ENCODE assay signal across 9 cellular contexts in the genomic region with DNA sequence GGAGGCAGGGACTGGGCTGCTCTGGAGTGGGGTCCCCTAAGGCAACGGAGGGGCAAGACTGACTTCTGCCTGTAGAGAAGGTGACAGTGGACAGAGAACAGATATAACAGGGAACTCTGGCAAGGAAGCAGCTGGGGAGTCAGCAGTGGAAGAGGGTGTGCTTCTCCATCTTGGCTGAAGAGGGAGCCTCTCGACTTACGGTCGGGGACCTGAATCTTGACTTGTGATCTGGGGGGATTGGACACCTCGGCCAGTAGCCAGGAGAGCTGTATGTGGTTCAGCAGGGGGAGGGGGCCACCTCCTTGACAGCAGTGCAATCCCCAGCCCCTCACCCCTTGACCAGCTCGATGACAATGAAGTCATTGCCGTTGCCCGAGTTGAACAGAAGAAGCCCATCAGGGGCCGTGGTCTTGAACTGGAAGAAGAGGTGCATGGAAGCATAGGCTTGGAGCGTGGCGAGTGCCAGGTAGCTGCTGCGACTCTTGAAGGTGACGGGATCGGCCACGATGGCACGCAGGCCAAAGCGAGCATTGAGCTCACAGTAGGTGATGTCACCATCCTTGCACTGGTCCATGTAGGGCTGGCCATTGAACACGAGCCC.
DNase-seq lines count a peak whose midpoint lies in the region; ATAC-seq and TF ChIP-seq lines count a peak whose summit lies in the region.
"Had no signal": no experiment of that assay in that cellular context is flagged by ENCODE, and none has a peak within 500 bp of the region (broad histone marks: within the 10 kb centered on the region; RNA-seq: fewer than 3 reads in every experiment).

No MANE protein-coding gene starts in this region.

- no peak overlapping the region for H2AK9ac ChIP-seq in IMR-90 (replicated peaks; ENCODE audit: low read depth, low read length, poor library complexity)

- peaks cover 58% of the 10 kb centered on the region for H3K27me3 ChIP-seq in IMR-90 (ENCODE audit: control insufficient read depth, insufficient read depth, low read length)

- DNase-seq in EH (ENCODE audit: low read depth) = peak; percentile 39
- peak; percentile 19 for DNase-seq in IMR-90
- no peak for DNase-seq in activated CD8-positive, alpha-beta memory T cell treated with anti-CD3 and anti-CD28 coated beads, Interleukin-2, amount 50 U/mL, for 4 hours
- DNase-seq in activated naive CD4-positive, alpha-beta T cell treated with anti-CD3 and anti-CD28 coated beads, Interleukin-2, amount 10 ng/mL, durations not matched to agents 7 days and 5 days = no peak

- H2BK15ac ChIP-seq in IMR-90 (ENCODE audit: low read depth, low read length) = no peak overlapping the region

- no peak overlapping the region for H4K91ac ChIP-seq in IMR-90 (ENCODE audit: insufficient read depth, low read depth, low read length)

- no peak for TF ChIP-seq POLR2A in IMR-90 (IDR thresholded peaks at IDR 0.05; ENCODE audit: low read depth, low read length)

- no peak overlapping the region for H4K5ac ChIP-seq in IMR-90 (ENCODE audit: low read depth, low read length)

- H2BK5ac ChIP-seq in IMR-90 (ENCODE audit: low read depth, low read length, poor library complexity, severe bottlenecking) = no peak overlapping the region

- BruUV-seq in IMR-90 (replicated peaks; lab: Mats Ljungman, UMichigan) = no TSS peak

- no peaks in the 10 kb centered on the region for H3K4me1 ChIP-seq in IMR-90 (ENCODE audit: control insufficient read depth, insufficient read depth, low read length)

- H3K23ac ChIP-seq in IMR-90 (ENCODE audit: low read depth, low read length) = no peak overlapping the region

- H3K56ac ChIP-seq in IMR-90 (ENCODE audit: extremely low read depth, insufficient read depth, low read length) = no peak overlapping the region

- no peak overlapping the region for H3K9ac ChIP-seq in IMR-90 (ENCODE audit: low read depth, low read length)

- H3K4me1 Mint-ChIP-seq in brain (peaks cover 47% of the 10 kb centered on the region), nephron (peaks cover 40% of the 10 kb centered on the region)
- H3K4me1 Mint-ChIP-seq in activated naive CD4-positive, alpha-beta T cell treated with anti-CD3 and anti-CD28 coated beads, Interleukin-2, amount 10 ng/mL, durations not matched to agents 7 days and 5 days = no peaks in the 10 kb centered on the region

- H3K9me3 ChIP-seq in IMR-90 (ENCODE audit: control insufficient read depth, insufficient read depth, low read length) = no peaks in the 10 kb centered on the region

- no peak overlapping the region for H3K14ac ChIP-seq in IMR-90 (replicated peaks; ENCODE audit: low read depth, low read length)

- ATAC-seq in IMR-90 (ENCODE audit: low read depth) = peak; percentile 55; the same call in 1 of the 2 replicates
- ATAC-seq in HG02759 (IDR thresholded peaks at IDR 0.05; ENCODE audit: unreplicated experiment) = no peak
- ATAC-seq in activated CD4-positive, CD25-positive, alpha-beta regulatory T cell treated with anti-CD3 and anti-CD28 coated beads, Interleukin-2, amount 50 U/mL, for 24 hours = no peak
- ATAC-seq: natural killer cell treated with Interleukin-12 subunit alpha and Interleukin-12 subunit beta and Interleukin-15 and Interleukin-18, amount 100 ng/mL, for 72 hours had no signal

- H3K27me3 Mint-ChIP-seq in brain = no peaks in the 10 kb centered on the region
- peaks cover 23% of the 10 kb centered on the region for H3K27me3 Mint-ChIP-seq in nephron (ENCODE audit: low read depth)
- peaks cover 25% of the 10 kb centered on the region for H3K27me3 Mint-ChIP-seq in activated naive CD4-positive, alpha-beta T cell treated with anti-CD3 and anti-CD28 coated beads, Interleukin-2, amount 10 ng/mL, durations not matched to agents 7 days and 5 days

- H3K36me3 ChIP-seq in IMR-90 (ENCODE audit: control insufficient read depth, insufficient read depth, low read length) = no peaks in the 10 kb centered on the region

- dilution Hi-C loops in IMR-90 (cut with HindIII; ENCODE audit: low sequenced_read_pairs, unreplicated experiment) = no loop called here

- no peak overlapping the region for H2BK20ac ChIP-seq in IMR-90 (ENCODE audit: low read depth, low read length)

- peak; percentile 45 for TF ChIP-seq RAD21 in IMR-90 (IDR thresholded peaks at IDR 0.05; ENCODE audit: low read length)

- H3K4me3 Mint-ChIP-seq in brain (no peak overlapping the region), nephron (no peak overlapping the region)
- no peak overlapping the region for H3K4me3 Mint-ChIP-seq in activated naive CD4-positive, alpha-beta T cell treated with anti-CD3 and anti-CD28 coated beads, Interleukin-2, amount 10 ng/mL, durations not matched to agents 7 days and 5 days
- H3K4me3 Mint-ChIP-seq: natural killer cell treated with Interleukin-12 subunit alpha and Interleukin-12 subunit beta and Interleukin-15 and Interleukin-18, amount 100 ng/mL, for 72 hours had no signal

- H3K4me3 ChIP-seq in IMR-90 (ENCODE audit: insufficient read depth, low read depth, low read length) = no peak overlapping the region

- CTCF ChIA-PET in IMR-90 (lab: Yijun Ruan, JAX) = interaction anchor here (0.6 to 2.3 kb wide), 5 partner anchors 8 to 205 kb away, joined by 3 to 9 read pairs (median 5); no protein-coding TSS in a partner anchor
- CTCF ChIA-PET in activated naive CD4-positive, alpha-beta T cell treated with anti-CD3 and anti-CD28 coated beads, Interleukin-2, amount 10 ng/mL, durations not matched to agents 7 days and 5 days (lab: Charles Lee) = interaction anchor here (0.8 to 4.9 kb wide), 12 partner anchors 9 to 309 kb away, joined by 3 to 39 read pairs (median 6); a partner anchor contains a TSS

- H4K20me1 ChIP-seq in IMR-90 (ENCODE audit: insufficient read depth, low read length) = no peaks in the 10 kb centered on the region

- TF ChIP-seq CTCF in IMR-90 (conservative IDR thresholded peaks at IDR 0.05; ENCODE audit: low read depth, low read length) = peak; percentile 46
- peak; percentile 43 to 53 for TF ChIP-seq CTCF in brain (conservative IDR thresholded peaks at IDR 0.05)
- TF ChIP-seq CTCF in nephron (IDR thresholded peaks at IDR 0.05; ENCODE audit: unreplicated experiment in 3 of 3) = peak; percentile 49 to 63 (median 57)

- no peak overlapping the region for H2AFZ ChIP-seq in IMR-90 (replicated peaks; ENCODE audit: low read length, poor library complexity)

- no peak overlapping the region for H4K8ac ChIP-seq in IMR-90 (ENCODE audit: low read depth in 2 of 2, low read length in 2 of 2)

- POLR2A ChIA-PET in IMR-90 (lab: Charles Lee; ENCODE audit: unreplicated experiment) = no interaction called here

- H3K4me2 ChIP-seq in IMR-90 (ENCODE audit: low read depth, low read length) = no peak overlapping the region

- no peaks in the 10 kb centered on the region for H3K9me1 ChIP-seq in IMR-90 (ENCODE audit: insufficient read depth, low read length)

- H2BK120ac ChIP-seq in IMR-90 (ENCODE audit: low read depth, low read length) = no peak overlapping the region

- 81% methylated on average over 9 of the region's 18 CpGs; no CpG with 5 or more reads in 1 of the 2 experiments for WGBS in IMR-90 (ENCODE audit: extremely low coverage in 2 of 2, insufficient read length in 1 of 2), 2 experiments

- H3K79me1 ChIP-seq in IMR-90 (ENCODE audit: low read depth in 1 of 2, low read length in 2 of 2) = no peaks in the 10 kb centered on the region

- H3K9me3 Mint-ChIP-seq in brain = peaks cover 0 to 3% (median 0%) of the 10 kb centered on the region in 5 experiments
- H3K9me3 Mint-ChIP-seq in nephron = no peaks in the 10 kb centered on the region
- no peaks in the 10 kb centered on the region for H3K9me3 Mint-ChIP-seq in activated naive CD4-positive, alpha-beta T cell treated with anti-CD3 and anti-CD28 coated beads, Interleukin-2, amount 10 ng/mL, durations not matched to agents 7 days and 5 days
- H3K9me3 Mint-ChIP-seq: natural killer cell treated with Interleukin-12 subunit alpha and Interleukin-12 subunit beta and Interleukin-15 and Interleukin-18, amount 100 ng/mL, for 72 hours had no signal

- no peak overlapping the region for H3K18ac ChIP-seq in IMR-90 (ENCODE audit: low read depth, low read length)

- no peak overlapping the region for H2AK5ac ChIP-seq in IMR-90 (ENCODE audit: low read depth, low read length)

- intact Hi-C loops in IMR-90 (cut with micrococcal nuclease) = loop anchor here (5.0 to 10.0 kb wide), 2 partner anchors 294 to 446 kb away; a partner anchor contains a TSS

- H3K36me3 Mint-ChIP-seq in brain = no peaks in the 10 kb centered on the region
- H3K36me3 Mint-ChIP-seq in nephron (ENCODE audit: low read depth) = no peaks in the 10 kb centered on the region
- no peaks in the 10 kb centered on the region for H3K36me3 Mint-ChIP-seq in activated naive CD4-positive, alpha-beta T cell treated with anti-CD3 and anti-CD28 coated beads, Interleukin-2, amount 10 ng/mL, durations not matched to agents 7 days and 5 days
- H3K36me3 Mint-ChIP-seq: natural killer cell treated with Interleukin-12 subunit alpha and Interleukin-12 subunit beta and Interleukin-15 and Interleukin-18, amount 100 ng/mL, for 72 hours had no signal

- peak overlapping the region in 4 of 5 experiments; percentile 10 to 96 (median 54) for H3K27ac Mint-ChIP-seq in brain
- peak overlapping the region in 2 of 3 experiments; percentile 67 to 91 for H3K27ac Mint-ChIP-seq in nephron
- H3K27ac Mint-ChIP-seq in activated naive CD4-positive, alpha-beta T cell treated with anti-CD3 and anti-CD28 coated beads, Interleukin-2, amount 10 ng/mL, durations not matched to agents 7 days and 5 days = no peak overlapping the region
- H3K27ac Mint-ChIP-seq: natural killer cell treated with Interleukin-12 subunit alpha and Interleukin-12 subunit beta and Interleukin-15 and Interleukin-18, amount 100 ng/mL, for 72 hours had no signal

- H3K4ac ChIP-seq in IMR-90 (ENCODE audit: low read depth, low read length) = no peak overlapping the region

- no peak overlapping the region for H3K27ac ChIP-seq in IMR-90 (ENCODE audit: insufficient read depth, low read length)

- in situ Hi-C loops in IMR-90 (cut with MboI; ENCODE audit: low sequenced_read_pairs) = no loop called here

TF ChIP-seq in IMR-90, 13 proteins besides CTCF, POLR2A, EP300 and RAD21:
- TF ChIP-seq MAFK (IDR thresholded peaks at IDR 0.05; ENCODE audit: low read depth, low read length) (no peak), BHLHE40 (IDR thresholded peaks at IDR 0.05; ENCODE audit: low read depth, low read length) (no peak), SMC3 (IDR thresholded peaks at IDR 0.05; ENCODE audit: low read depth, low read length) (no peak), RFX5 (IDR thresholded peaks at IDR 0.05; ENCODE audit: low read depth, low read length) (no peak), CHD1 (IDR thresholded peaks at IDR 0.05; ENCODE audit: low read depth, low read length) (no peak), NFE2L2 (IDR thresholded peaks at IDR 0.05; ENCODE audit: low read depth, low read length) (no peak)

Comparison
In these comparisons a context has a peak if more than half of its experiments do, and no peak if none do; other contexts are left out.
1. DNase-seq: peak in EH (single experiment) and IMR-90 (single experiment); none in activated CD8-positive, alpha-beta memory T cell treated with anti-CD3 and anti-CD28 coated beads, Interleukin-2, amount 50 U/mL, for 4 hours (single experiment) and activated naive CD4-positive, alpha-beta T cell treated with anti-CD3 and anti-CD28 coated beads, Interleukin-2, amount 10 ng/mL, durations not matched to agents 7 days and 5 days (single experiment).
2. Peak in every context shown above with its lines, with median percentiles within 50 percentile points of each other: CTCF ChIP-seq.